ENCODE assay signal across 24 cellular contexts in genomic region chr15:100099976-100100375, GRCh38.
"Had no signal": no experiment of that assay in that cellular context is flagged by ENCODE, and none has a peak within 500 bp of the region (broad histone marks: within the 10 kb centered on the region; RNA-seq: fewer than 3 reads in every experiment).

No MANE protein-coding gene starts in this region.

- H3K36me3 Mint-ChIP-seq: immature natural killer cell; natural killer cell; stimulated activated effector memory CD8-positive, alpha-beta T cell treated with anti-CD3 and anti-CD28 coated beads, Interleukin-12 subunit alpha, Interleukin-12 subunit beta, amount 100 ng/mL, for 72 hours had no signal

- H3K4me1 Mint-ChIP-seq: immature natural killer cell; natural killer cell; stimulated activated effector memory CD8-positive, alpha-beta T cell treated with anti-CD3 and anti-CD28 coated beads, Interleukin-12 subunit alpha, Interleukin-12 subunit beta, amount 100 ng/mL, for 72 hours had no signal

- H3K36me3 ChIP-seq: esophagus squamous epithelium, lower lobe of right lung, pancreas, thyroid gland, upper lobe of right lung, uterus had no signal

- H3K4me3 ChIP-seq: esophagus squamous epithelium, lower lobe of right lung, pancreas, stomach, thyroid gland, upper lobe of right lung, uterus had no signal

- H3K9me3 Mint-ChIP-seq: dendritic cell treated with granulocyte-macrophage colony-stimulating factor and Interleukin-4, amounts not matched to agents 40 ng/mL and 50 ng/mL, for 4 days; immature natural killer cell; natural killer cell; stimulated activated effector memory CD8-positive, alpha-beta T cell treated with anti-CD3 and anti-CD28 coated beads, Interleukin-12 subunit alpha, Interleukin-12 subunit beta, amount 100 ng/mL, for 72 hours had no signal

- H3K27me3 ChIP-seq: esophagus squamous epithelium, pancreas, stomach, thyroid gland, upper lobe of right lung, uterus had no signal

- H3K27ac ChIP-seq: esophagus squamous epithelium, lower lobe of right lung, pancreas, stomach, thyroid gland, upper lobe of right lung, uterus had no signal

- ATAC-seq: left ventricle myocardium superior; lower lobe of right lung; natural killer cell; pancreas; sciatic nerve; stimulated activated effector memory CD8-positive, alpha-beta T cell treated with anti-CD3 and anti-CD28 coated beads, Interleukin-12 subunit alpha, Interleukin-12 subunit beta, amount 100 ng/mL, for 72 hours; upper lobe of right lung had no signal

- H3K4me1 ChIP-seq: esophagus squamous epithelium, lower lobe of right lung, pancreas, stomach, thyroid gland, upper lobe of right lung, uterus had no signal

- H3K27ac Mint-ChIP-seq: dendritic cell treated with granulocyte-macrophage colony-stimulating factor and Interleukin-4, amounts not matched to agents 40 ng/mL and 50 ng/mL, for 4 days; immature natural killer cell; natural killer cell; stimulated activated effector memory CD8-positive, alpha-beta T cell treated with anti-CD3 and anti-CD28 coated beads, Interleukin-12 subunit alpha, Interleukin-12 subunit beta, amount 100 ng/mL, for 72 hours had no signal

- H3K27me3 Mint-ChIP-seq: dendritic cell treated with granulocyte-macrophage colony-stimulating factor and Interleukin-4, amounts not matched to agents 40 ng/mL and 50 ng/mL, for 4 days had no signal

- H3K9me3 ChIP-seq: esophagus squamous epithelium, lower lobe of right lung, pancreas, stomach, thyroid gland, upper lobe of right lung, uterus had no signal

- DNase-seq: effector memory CD4-positive, alpha-beta T cell; erythroblast; esophagus squamous epithelium; foreskin melanocyte; glutamatergic neuron; hypothalamus; immature natural killer cell; kidney glomerular epithelial cell; left ventricle myocardium superior; lower lobe of right lung; natural killer cell; occipital lobe; pancreas; retina; stimulated activated CD4-positive, alpha-beta T cell treated with anti-CD3 and anti-CD28 coated beads, Interleukin-2, amount 100 ng/mL, for 24 hours; stimulated activated CD4-positive, alpha-beta T cell treated with anti-CD3 and anti-CD28 coated beads, Interleukin-4, amount 100 ng/mL, for 24 hours; stimulated activated naive CD4-positive, alpha-beta T cell treated with Interleukin-2 at 50 U/mL for 16 hours; stomach; thyroid gland; upper lobe of right lung; uterus had no signal

- H3K4me3 Mint-ChIP-seq: dendritic cell treated with granulocyte-macrophage colony-stimulating factor and Interleukin-4, amounts not matched to agents 40 ng/mL and 50 ng/mL, for 4 days; immature natural killer cell; natural killer cell; stimulated activated effector memory CD8-positive, alpha-beta T cell treated with anti-CD3 and anti-CD28 coated beads, Interleukin-12 subunit alpha, Interleukin-12 subunit beta, amount 100 ng/mL, for 72 hours had no signal
